Comparison of ENCODE assay signal across 8 cellular contexts in the genomic region with DNA sequence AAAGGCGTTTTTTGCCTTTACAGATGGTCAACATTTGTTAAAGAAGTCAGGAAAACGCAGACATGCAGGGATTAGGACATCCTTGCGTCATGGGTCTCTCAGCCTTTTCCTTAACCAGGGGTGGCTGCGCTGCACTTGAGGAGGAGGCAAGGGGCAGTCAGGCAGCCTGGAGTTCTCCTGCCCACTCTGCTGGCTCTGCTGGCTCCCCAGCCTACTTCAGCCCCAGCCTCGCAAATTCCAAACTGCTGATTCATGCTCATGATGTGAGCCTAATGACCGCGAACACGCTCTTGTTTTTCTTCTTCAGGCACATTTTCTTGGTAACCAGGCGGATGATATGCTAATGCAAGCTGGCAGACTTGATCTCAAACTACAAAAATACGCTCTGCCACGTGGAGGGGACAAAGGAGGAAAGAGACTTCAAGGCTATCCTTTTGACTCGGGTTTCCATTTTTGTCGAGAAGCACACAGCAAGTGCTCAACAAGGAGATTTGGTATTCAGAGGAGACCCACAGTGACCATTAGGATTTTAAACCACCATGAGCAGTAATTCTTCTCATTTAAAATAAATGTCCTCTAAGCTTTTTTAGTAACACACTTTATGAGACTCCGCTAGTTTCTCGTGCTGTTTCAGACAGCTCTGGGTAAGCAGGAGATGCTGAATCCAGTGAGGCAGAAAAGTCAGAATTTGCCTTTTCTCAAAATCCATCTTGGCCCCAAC.
DNase-seq lines count a peak whose midpoint lies in the region; ATAC-seq and TF ChIP-seq lines count a peak whose summit lies in the region.

No MANE protein-coding gene starts in this region.

- no peaks in the 10 kb centered on the region for H3K36me3 ChIP-seq in skeletal muscle tissue (ENCODE audit: control insufficient read depth in 3 of 3, insufficient read depth in 3 of 3, low read length in 3 of 3)

- no peaks in the 10 kb centered on the region for H3K9me3 ChIP-seq in skeletal muscle tissue (ENCODE audit: control insufficient read depth in 3 of 3, low read length in 3 of 3)

- no peaks in the 10 kb centered on the region for H3K27me3 ChIP-seq in skeletal muscle tissue (ENCODE audit: control insufficient read depth in 3 of 3, insufficient read depth in 3 of 3, low read length in 3 of 3)

- H3K4me1 ChIP-seq in skeletal muscle tissue (ENCODE audit: control insufficient read depth in 3 of 3, insufficient read depth in 3 of 3, low read length in 3 of 3), result peaks cover 5 to 11% (median 11%) of the 10 kb centered on the region in 3 donors

- peak overlapping the region; percentile 6 to 58 for H3K4me3 ChIP-seq in cardiac fibroblast (replicated peaks in 1 of 2; ENCODE audit: low read depth in 2 of 2, low read length in 2 of 2)
- peak overlapping the region; percentile 49 to 61 (median 52) for H3K4me3 ChIP-seq in skeletal muscle tissue (ENCODE audit: low read length in 3 of 3)

- no peak for TF ChIP-seq POLR2A in GM18505 (IDR thresholded peaks at IDR 0.05; ENCODE audit: borderline replicate concordance, extremely low read depth, insufficient read depth, insufficient read length)

- H3K9ac ChIP-seq in skeletal muscle tissue (ENCODE audit: low read depth in 1 of 3, low read length in 3 of 3), result peak overlapping the region in 2 of 3 donors; percentile 42 to 46

- H3K27ac ChIP-seq in skeletal muscle tissue (ENCODE audit: low read depth, low read length), result peak overlapping the region; percentile 72

- DNase-seq in GM04504 (ENCODE audit: low read depth) (peak; percentile 97), NOMO-1 treated with dmso at 0.1 percent for 144 hours (lab: John Stamatoyannopoulos, UW; ENCODE audit: unreplicated experiment) (peak; percentile 21), cardiac fibroblast (ENCODE audit: low read depth in 2 of 2) (peak; percentile 99), inferior parietal cortex (ENCODE audit: extremely low spot score) (peak; percentile 70), NCI-H2029 (lab: John Stamatoyannopoulos, UW) (no peak)

- no peak for TF ChIP-seq CTCF in cardiac fibroblast (IDR thresholded peaks at IDR 0.05; ENCODE audit: low read depth, low read length)

- ATAC-seq in GM18498 (IDR thresholded peaks at IDR 0.05; ENCODE audit: unreplicated experiment) (no peak), GM18505 (IDR thresholded peaks at IDR 0.05; ENCODE audit: unreplicated experiment) (no peak)
